8 cellular contexts compared by ENCODE assay signal in genomic region chr19:16111909-16112752, GRCh38. TPM values are rescaled to one million over a fixed set of nuclear protein-coding genes. Genes with fewer than 3 reads are reported as not detected.
DNase-seq lines count a peak whose midpoint lies in the region; ATAC-seq and TF ChIP-seq lines count a peak whose summit lies in the region.

No MANE protein-coding gene starts in this region.

- peak; percentile 5 for ATAC-seq in esophagus mucosa
- ATAC-seq in HG02973 (IDR thresholded peaks at IDR 0.05; ENCODE audit: unreplicated experiment): no peak
- no peak for ATAC-seq in GM18870 (IDR thresholded peaks at IDR 0.05; ENCODE audit: unreplicated experiment)
- ATAC-seq in GM19463 (IDR thresholded peaks at IDR 0.05; ENCODE audit: unreplicated experiment): no peak

- peak overlapping the region; percentile 79 for H3K27ac ChIP-seq in parathyroid adenoma

- peak overlapping the region; percentile 67 for H3K4me3 ChIP-seq in GM12864 (ENCODE audit: low read depth, low read length)
- peak overlapping the region; percentile 98 for H3K4me3 ChIP-seq in parathyroid adenoma (ENCODE audit: low read depth, low read length)

- peak overlapping the region; percentile 56 for H3K9ac ChIP-seq in parathyroid adenoma

- H3K4me1 ChIP-seq in parathyroid adenoma: peaks cover 8% of the 10 kb centered on the region

- TF ChIP-seq CTCF in GM12864 (IDR thresholded peaks at IDR 0.05; ENCODE audit: low read depth, low read length, missing control alignments) (no peak), parathyroid adenoma (IDR thresholded peaks at IDR 0.05) (no peak)

- H3K36me3 ChIP-seq in parathyroid adenoma (ENCODE audit: control insufficient read depth, insufficient read depth, low read length): no peaks in the 10 kb centered on the region

- peak overlapping the region; percentile 91 for H3K4me2 ChIP-seq in parathyroid adenoma (ENCODE audit: low read length)

- no peaks in the 10 kb centered on the region for H3K9me3 ChIP-seq in parathyroid adenoma (ENCODE audit: control insufficient read depth, low read length)

- H3K79me2 ChIP-seq in parathyroid adenoma: peaks cover 8% of the 10 kb centered on the region

- H3K27me3 ChIP-seq in parathyroid adenoma (ENCODE audit: control insufficient read depth, insufficient read depth, low read length): no peaks in the 10 kb centered on the region

- DNase-seq in GM12864 (ENCODE audit: low read depth) (no peak), HCEC 1CT (no peak)

- peak overlapping the region; percentile 95 for H2AFZ ChIP-seq in parathyroid adenoma

TF ChIP-seq in PFSK-1, 5 proteins besides CTCF, POLR2A, EP300 and RAD21:
- TF ChIP-seq TAF1 (IDR thresholded peaks at IDR 0.05; ENCODE audit: borderline replicate concordance, insufficient read depth, low read length) (peak; percentile 91; the same call in 1 of the 2 replicates), POLR2AphosphoS5 (IDR thresholded peaks at IDR 0.05; ENCODE audit: low read depth, low read length) (peak; percentile 34; the same call in 1 of the 2 replicates), REST (IDR thresholded peaks at IDR 0.05; ENCODE audit: insufficient read depth in 1 of 2, low read depth in 2 of 2, low read length in 2 of 2) (no peak), SIN3A (IDR thresholded peaks at IDR 0.05; ENCODE audit: borderline replicate concordance, insufficient read depth, low read length) (no peak), FOXP2 (optimal IDR thresholded peaks at IDR 0.05; ENCODE audit: borderline replicate concordance, extremely low read depth, extremely low read length, insufficient read depth) (no peak)

RNA-seq across cellular contexts. Expression of gene RAB8A, which starts 0.4 kb away (rescaled TPM):
- 54.6 TPM for polyA plus RNA-seq in PFSK-1 (2012; ENCODE audit: insufficient read length, low read depth)
- total RNA-seq in esophagus mucosa: 57.9 TPM

RNA-seq across cellular contexts. Expression of gene HSH2D, which starts 31.4 kb away (rescaled TPM):
- polyA plus RNA-seq in PFSK-1 (2012; ENCODE audit: insufficient read length, low read depth): not detected
- total RNA-seq in esophagus mucosa: 1.3 TPM

RNA-seq across cellular contexts. Expression of gene TPM4, which starts 35.8 kb away (rescaled TPM):
- 768 TPM for polyA plus RNA-seq in PFSK-1 (2012; ENCODE audit: insufficient read length, low read depth)
- 427 TPM for total RNA-seq in esophagus mucosa
